ENCODE assay signal across 9 cellular contexts in genomic region chr10:121668336-121669009, GRCh38.
DNase-seq lines count a peak whose midpoint lies in the region; ATAC-seq and TF ChIP-seq lines count a peak whose summit lies in the region.
"Had no signal": no experiment of that assay in that cellular context is flagged by ENCODE, and none has a peak within 500 bp of the region (broad histone marks: within the 10 kb centered on the region; RNA-seq: fewer than 3 reads in every experiment).

No MANE protein-coding gene starts in this region.

- no TSS peak for BruUV-seq in PC-9 (replicated peaks; lab: Mats Ljungman, UMichigan)

- H3K79me2 ChIP-seq in PC-9 (ENCODE audit: low read depth), result no peaks in the 10 kb centered on the region

- no peaks in the 10 kb centered on the region for H3K27me3 Mint-ChIP-seq in chondrocyte (ENCODE audit: low read depth)

- no peak overlapping the region for H3K4me3 Mint-ChIP-seq in chondrocyte (ENCODE audit: unreplicated experiment)

- H3K36me3 Mint-ChIP-seq in chondrocyte (ENCODE audit: low read depth), result no peaks in the 10 kb centered on the region

- peaks cover 0 to 18% (median 17%) of the 10 kb centered on the region in 4 donors for H3K4me1 ChIP-seq in tibial artery
- H3K4me1 ChIP-seq in PC-9 (replicated peaks; ENCODE audit: insufficient read depth), result no peaks in the 10 kb centered on the region
- H3K4me1 ChIP-seq: breast epithelium had no signal

- intact Hi-C loops in tibial artery (cut with DNase I; ENCODE audit: low total_unique reads) (no loop called here), PC-9 (cut with micrococcal nuclease; ENCODE audit: unreplicated experiment) (no loop called here)

- POLR2A ChIA-PET in PC-9 (lab: Charles Lee; ENCODE audit: unreplicated experiment), result no interaction called here

- no peaks in the 10 kb centered on the region for H3K9me3 ChIP-seq in tibial artery
- no peaks in the 10 kb centered on the region for H3K9me3 ChIP-seq in PC-9 (ENCODE audit: insufficient read depth, low read depth)
- H3K9me3 ChIP-seq: breast epithelium had no signal

- CTCF ChIA-PET in PC-9 (lab: Charles Lee), result no interaction called here

- H3K27ac Mint-ChIP-seq in chondrocyte (ENCODE audit: unreplicated experiment), result peak overlapping the region; percentile 17

- TF ChIP-seq CTCF in chondrocyte (IDR thresholded peaks at IDR 0.05), result no peak
- no peak for TF ChIP-seq CTCF in tibial artery (IDR thresholded peaks at IDR 0.05)
- no peak for TF ChIP-seq CTCF in PC-9 (conservative IDR thresholded peaks at IDR 0.05)
- no peak for TF ChIP-seq CTCF in GM13977 (IDR thresholded peaks at IDR 0.05; ENCODE audit: extremely low read depth, insufficient read depth, missing control alignments)

- H3K4me1 Mint-ChIP-seq in chondrocyte (ENCODE audit: low read depth), result peaks cover 14% of the 10 kb centered on the region

- ATAC-seq in left lobe of liver, result peak; percentile 67
- ATAC-seq in HG03280 (IDR thresholded peaks at IDR 0.05; ENCODE audit: unreplicated experiment), result no peak

- H3K36me3 ChIP-seq in tibial artery, result no peaks in the 10 kb centered on the region
- no peaks in the 10 kb centered on the region for H3K36me3 ChIP-seq in PC-9 (ENCODE audit: low read depth)
- H3K36me3 ChIP-seq: breast epithelium had no signal

- no peaks in the 10 kb centered on the region for H4K20me1 ChIP-seq in PC-9 (ENCODE audit: insufficient read depth)

- H3K9me3 Mint-ChIP-seq in chondrocyte (ENCODE audit: low read depth), result peaks cover 3% of the 10 kb centered on the region

- no peaks in the 10 kb centered on the region for H3K27me3 ChIP-seq in tibial artery
- H3K27me3 ChIP-seq in PC-9 (ENCODE audit: insufficient read depth, low read depth), result peaks cover 42% of the 10 kb centered on the region
- H3K27me3 ChIP-seq: breast epithelium had no signal

- peak overlapping the region; percentile 60 to 68 for H3K27ac ChIP-seq in tibial artery
- H3K27ac ChIP-seq in PC-9, result no peak overlapping the region

- H3K4me3 ChIP-seq in tibial artery, result peak overlapping the region; percentile 20 to 26
- H3K4me3 ChIP-seq in PC-9, result no peak overlapping the region

- in situ Hi-C loops in GM13977 (cut with MboI; ENCODE audit: low pct_unique_long_range_greater_than_20kb, low sequenced_read_pairs, unreplicated experiment), result no loop called here

- no peaks in the 10 kb centered on the region for H3F3A ChIP-seq in PC-9 (ENCODE audit: insufficient read depth, low read depth)

- H3K9me2 ChIP-seq in PC-9 (ENCODE audit: insufficient read depth), result no peaks in the 10 kb centered on the region

- DNase-seq in NCI-H2171 (lab: John Stamatoyannopoulos, UW) (peak; percentile 17), chondrocyte (ENCODE audit: low spot score) (no peak), left lobe of liver (ENCODE audit: low spot score) (peak; percentile 49), tibial artery (peak; percentile 38 to 85), PC-9 (no peak), GM13977 (ENCODE audit: low spot score) (no peak)
- DNase-seq: T-helper 1 cell had no signal

- H3K4me2 ChIP-seq in PC-9, result no peak overlapping the region

- no peak overlapping the region for H2AFZ ChIP-seq in PC-9

Comparison
In these comparisons a context has a peak if more than half of its experiments do, and no peak if none do; other contexts are left out.
1. DNase-seq: peak in NCI-H2171 (single experiment), left lobe of liver (single experiment) and tibial artery (2 of 2); none in chondrocyte (single experiment), PC-9 (0 of 2) and GM13977 (single experiment).